In genomic region chr11:112852141-112852853, GRCh38 we compare ENCODE assay signal across 17 cellular contexts.
DNase-seq lines count a peak whose midpoint lies in the region; ATAC-seq, FAIRE-seq and TF ChIP-seq lines count a peak whose summit lies in the region.
"Had no signal": no experiment of that assay in that cellular context is flagged by ENCODE, and none has a peak within 500 bp of the region (broad histone marks: within the 10 kb centered on the region; RNA-seq: fewer than 3 reads in every experiment).

No MANE protein-coding gene starts in this region.

- no peaks in the 10 kb centered on the region for H4K20me1 ChIP-seq in K562 (replicated peaks; ENCODE audit: control insufficient read depth, insufficient read depth, low read length)

- H3K4me1 ChIP-seq in K562 (replicated peaks in 1 of 2; ENCODE audit: control insufficient read depth in 2 of 2, insufficient read depth in 2 of 2, low read length in 2 of 2) (no peaks in the 10 kb centered on the region), heart right ventricle (peaks cover 0 to 22% (median 2%) of the 10 kb centered on the region in 9 donors)

- CTCF ChIA-PET in K562 (lab: Yijun Ruan, JAX; ENCODE audit: low intra/inter-chr PET ratio): no interaction called here

- in situ Hi-C loops in K562 (cut with MboI): no loop called here

- no peak for FAIRE-seq in K562 (lab: Jason Lieb, UNC)
- FAIRE-seq: endometrium, H1 had no signal

- no peak for TF ChIP-seq POLR2A in K562 (conservative IDR thresholded peaks at IDR 0.05)

- ATAC-seq in Right ventricle myocardium inferior (peak; percentile 39), K562 (no peak), heart right ventricle (peak in 7 of 8 donors; percentile 61 to 93 (median 83)), GM18867 (IDR thresholded peaks at IDR 0.05; ENCODE audit: unreplicated experiment) (no peak), sciatic nerve (no peak), GM21786 (IDR thresholded peaks at IDR 0.05; ENCODE audit: unreplicated experiment) (no peak)
- ATAC-seq: stimulated activated naive CD8-positive, alpha-beta T cell treated with anti-CD3 and anti-CD28 coated beads, Interleukin-15, amount 100 ng/mL, for 72 hours had no signal

- H3K27me3 ChIP-seq in K562 (ENCODE audit: control insufficient read depth in 2 of 2, insufficient read depth in 2 of 2, low read length in 2 of 2) (no peaks in the 10 kb centered on the region), heart right ventricle (no peaks in the 10 kb centered on the region)

- H3K9me3 ChIP-seq in K562 (replicated peaks; ENCODE audit: control insufficient read depth, insufficient read depth, low read depth, low read length) (no peaks in the 10 kb centered on the region), heart right ventricle (peaks cover 0 to 4% (median 0%) of the 10 kb centered on the region in 11 donors)

- no peak overlapping the region for H3K4me2 ChIP-seq in K562 (ENCODE audit: insufficient read depth, low read length)

- no peak overlapping the region for H3K4me3 ChIP-seq in K562
- no peak overlapping the region for H3K4me3 ChIP-seq in heart right ventricle

- no peak overlapping the region for H2AFZ ChIP-seq in K562 (ENCODE audit: low read depth, low read length)

- TF ChIP-seq EP300 in K562 (IDR thresholded peaks at IDR 0.05; ENCODE audit: low read length): no peak

- no peak for TF ChIP-seq RAD21 in K562 (CRISPR knock-in tag; conservative IDR thresholded peaks at IDR 0.05 in 1 of 2, IDR thresholded peaks at IDR 0.05 in 1 of 2)

- POLR2A ChIA-PET in K562 (lab: Yijun Ruan, JAX): no interaction called here

- no TSS peak for BruUV-seq in K562 (replicated peaks; lab: Mats Ljungman, UMichigan)

- intact Hi-C loops in Right ventricle myocardium inferior (cut with DNase I): no loop called here
- intact Hi-C loops in cardiac septum (cut with DNase I): loop anchor here (5.0 to 10.0 kb wide), 2 partner anchors 90 to 557 kb away; no protein-coding TSS in a partner anchor
- intact Hi-C loops in K562 (cut with micrococcal nuclease): no loop called here
- intact Hi-C loops in heart right ventricle (cut with DNase I): loop anchor here in 1 of 10 donors (5.0 kb wide), 1 partner anchor 265 kb away; no protein-coding TSS in a partner anchor
- intact Hi-C loops in sciatic nerve (cut with DNase I): no loop called here

- H3K36me3 ChIP-seq in K562 (ENCODE audit: control insufficient read depth, insufficient read depth, low read length) (no peaks in the 10 kb centered on the region), heart right ventricle (no peaks in the 10 kb centered on the region)

- H3K9ac ChIP-seq in K562 (ENCODE audit: insufficient read depth in 1 of 2, low read depth in 2 of 2, low read length in 2 of 2): no peak overlapping the region

- WGBS in K562 (ENCODE audit: insufficient coverage, low coverage, missing lambda C conversion rate): 0% methylated on average over 5 of the region's 5 CpGs
- WGBS in heart right ventricle, 2 donors: 22 to 35% methylated on average over 5 of the region's 5 CpGs

- H3K27ac ChIP-seq in K562 (ENCODE audit: extremely low read depth, low read depth, low read length): no peak overlapping the region
- H3K27ac ChIP-seq in heart right ventricle: peak overlapping the region; percentile 9 to 83 (median 54)

- DNase-seq in Right ventricle myocardium inferior (ENCODE audit: missing footprints) (no peak), cardiac septum (ENCODE audit: low spot score) (no peak), K562 (ENCODE audit: extremely low read depth in 1 of 4, low spot score in 3 of 4) (no peak), heart right ventricle (no peak), superior temporal gyrus (ENCODE audit: extremely low spot score) (peak; percentile 62), sciatic nerve (ENCODE audit: low spot score) (no peak)
- DNase-seq: activated CD4-positive, CD25-positive, alpha-beta regulatory T cell; activated naive CD4-positive, alpha-beta T cell treated with Interleukin-2 at 50 U/mL for 16 hours; GF-D8; mesendoderm; NCI-H1048; nucleus accumbens; stimulated activated naive CD8-positive, alpha-beta T cell treated with anti-CD3 and anti-CD28 coated beads, Interleukin-15, amount 100 ng/mL, for 72 hours had no signal

- TF ChIP-seq CTCF in K562 (IDR thresholded peaks at IDR 0.05 in 2 of 3, conservative IDR thresholded peaks at IDR 0.05 in 1 of 3; ENCODE audit: insufficient read depth in 2 of 3, low read depth in 1 of 3, low read length in 3 of 3) (no peak), heart right ventricle (IDR thresholded peaks at IDR 0.05) (no peak)

- H3K79me2 ChIP-seq in K562 (ENCODE audit: control insufficient read depth, insufficient read depth, low read length): no peaks in the 10 kb centered on the region

- no peaks in the 10 kb centered on the region for H3K9me1 ChIP-seq in K562 (ENCODE audit: control insufficient read depth, insufficient read depth, low read length)

TF ChIP-seq in K562, 482 proteins besides CTCF, POLR2A, EP300 and RAD21:
- TF ChIP-seq FOXM1 (IDR thresholded peaks at IDR 0.05; ENCODE audit: low read depth): no peak
- no peak for TF ChIP-seq FOXM1 (CRISPR knock-in tag; IDR thresholded peaks at IDR 0.05; ENCODE audit: low read depth)
- TF ChIP-seq FOSL1 (tag; conservative IDR thresholded peaks at IDR 0.05): peak; percentile 38; the same call in 1 of the 2 replicates
TF ChIP-seq in K562: peak in this region for 1.

Comparison
In these comparisons a context has a peak if more than half of its experiments do, and no peak if none do; other contexts are left out.
1. ATAC-seq: peak in Right ventricle myocardium inferior (single experiment) and heart right ventricle (7 of 8); none in K562 (single experiment), GM18867 (single experiment), sciatic nerve (single experiment) and GM21786 (single experiment).